ENCODE assay signal across 8 cellular contexts in genomic region chr16:85799497-85800320, GRCh38. TPM values are rescaled to one million over a fixed set of nuclear protein-coding genes. Genes with fewer than 3 reads are reported as not detected.
DNase-seq lines count a peak whose midpoint lies in the region; ATAC-seq and TF ChIP-seq lines count a peak whose summit lies in the region.

Gene COX4I1 (plus strand): TSS chr16:85799695. CDS start chr16:85801206, 1,511 bp downstream.
Gene EMC8 (minus strand): TSS chr16:85799544. CDS start chr16:85799295, 249 bp downstream.

- peak within 1 kb of the TSS; percentile 98 for H3K4me3 ChIP-seq in left lung

- no peaks in the 10 kb centered on the region for H3K9me3 Mint-ChIP-seq in CD14-positive monocyte
- H3K9me3 Mint-ChIP-seq in dendritic cell treated with granulocyte-macrophage colony-stimulating factor and Interleukin-4, amounts not matched to agents 40 ng/mL and 50 ng/mL, for 4 days = no peaks in the 10 kb centered on the region

- peak within 1 kb of the TSS; percentile 91 to 95 (median 94) for H3K27ac Mint-ChIP-seq in CD14-positive monocyte
- H3K27ac Mint-ChIP-seq in dendritic cell treated with granulocyte-macrophage colony-stimulating factor and Interleukin-4, amounts not matched to agents 40 ng/mL and 50 ng/mL, for 4 days = peak within 1 kb of the TSS; percentile 87

- no peaks in the 10 kb centered on the region for H3K9me3 ChIP-seq in left lung

- intact Hi-C loops in CD14-positive monocyte (cut with micrococcal nuclease) (no loop called here), left lung (cut with DNase I) (no loop called here)
- intact Hi-C loops in dendritic cell treated with granulocyte-macrophage colony-stimulating factor and Interleukin-4, amounts not matched to agents 40 ng/mL and 50 ng/mL, for 4 days (cut with micrococcal nuclease) = no loop called here

- ATAC-seq in GM19395 (IDR thresholded peaks at IDR 0.05; ENCODE audit: unreplicated experiment) (peak; percentile 86), HG03558 (IDR thresholded peaks at IDR 0.05; ENCODE audit: extremely low read depth, unreplicated experiment) (peak; percentile 30), left lung (peak; percentile 98)

- H3K4me3 Mint-ChIP-seq in CD14-positive monocyte = peak within 1 kb of the TSS; percentile 88 to 94
- peak within 1 kb of the TSS; percentile 93 for H3K4me3 Mint-ChIP-seq in dendritic cell treated with granulocyte-macrophage colony-stimulating factor and Interleukin-4, amounts not matched to agents 40 ng/mL and 50 ng/mL, for 4 days

- no peaks in the 10 kb centered on the region for H3K27me3 ChIP-seq in left lung

- peaks cover 61% of the 10 kb centered on the region in 2 donors for H3K36me3 Mint-ChIP-seq in CD14-positive monocyte
- peaks cover 79% of the 10 kb centered on the region for H3K36me3 Mint-ChIP-seq in dendritic cell treated with granulocyte-macrophage colony-stimulating factor and Interleukin-4, amounts not matched to agents 40 ng/mL and 50 ng/mL, for 4 days (ENCODE audit: low read depth)

- peaks cover 0 to 5% (median 0%) of the 10 kb centered on the region in 3 donors for H3K27me3 Mint-ChIP-seq in CD14-positive monocyte (ENCODE audit: low read depth in 3 of 3)
- H3K27me3 Mint-ChIP-seq in dendritic cell treated with granulocyte-macrophage colony-stimulating factor and Interleukin-4, amounts not matched to agents 40 ng/mL and 50 ng/mL, for 4 days = no peaks in the 10 kb centered on the region

- peak within 1 kb of the TSS; percentile 82 to 90 for H3K27ac ChIP-seq in left lung

- DNase-seq in CD14-positive monocyte (ENCODE audit: low spot score) (peak; percentile 92), NCI-H748 (lab: John Stamatoyannopoulos, UW; ENCODE audit: unreplicated experiment) (peak; percentile 90), left lung (peak; percentile 95 to 99)
- peak; percentile 83 to 91 for DNase-seq in activated CD4-positive, alpha-beta T cell treated with anti-CD3 and anti-CD28 coated beads, Interleukin-2, amount 50 U/mL, for 24 hours (ENCODE audit: low read depth in 1 of 2, low spot score in 1 of 2)
- peak; percentile 89 for DNase-seq in stimulated activated CD4-positive, alpha-beta T cell treated with anti-CD3 and anti-CD28 coated beads, Interleukin-2, amount 100 ng/mL, for 4 hours (ENCODE audit: low read depth)

- peaks cover 0 to 59% of the 10 kb centered on the region in 2 donors for H3K36me3 ChIP-seq in left lung

- no peak for TF ChIP-seq CTCF in CD14-positive monocyte (IDR thresholded peaks at IDR 0.05)
- TF ChIP-seq CTCF in left lung (IDR thresholded peaks at IDR 0.05) = no peak

- H3K4me1 ChIP-seq in left lung = peaks cover 22 to 36% of the 10 kb centered on the region in 2 donors

- peaks cover 37% of the 10 kb centered on the region for H3K4me1 Mint-ChIP-seq in CD14-positive monocyte
- H3K4me1 Mint-ChIP-seq in dendritic cell treated with granulocyte-macrophage colony-stimulating factor and Interleukin-4, amounts not matched to agents 40 ng/mL and 50 ng/mL, for 4 days (ENCODE audit: low read depth) = peaks cover 36% of the 10 kb centered on the region

RNA-seq across cellular contexts. Expression of gene COX4I1, which starts in this region (rescaled TPM):
- 1,000 to 10,000 TPM; 1,132 to 1,312 TPM for polyA plus RNA-seq in CD14-positive monocyte
- 100 to 1,000 TPM; 368 to 418 TPM for total RNA-seq in left lung

RNA-seq across cellular contexts. Expression of gene EMC8, which starts in this region (rescaled TPM):
- polyA plus RNA-seq in CD14-positive monocyte = 10 to 100 TPM; 28.2 to 30.0 TPM
- 10 to 100 TPM; 19.4 to 29.1 TPM for total RNA-seq in left lung

Comparison
In these comparisons a context has a peak if more than half of its experiments do, and no peak if none do; other contexts are left out.
1. Peak in every context shown above with its lines: DNase-seq, ATAC-seq, H3K4me3 ChIP-seq and H3K27ac ChIP-seq.
2. ATAC-seq: peak in every context shown above with its lines; median percentile 98 in left lung; 86 in GM19395; 30 in HG03558.